ENCODE assay signal across 1 cellular context in the genomic region with DNA sequence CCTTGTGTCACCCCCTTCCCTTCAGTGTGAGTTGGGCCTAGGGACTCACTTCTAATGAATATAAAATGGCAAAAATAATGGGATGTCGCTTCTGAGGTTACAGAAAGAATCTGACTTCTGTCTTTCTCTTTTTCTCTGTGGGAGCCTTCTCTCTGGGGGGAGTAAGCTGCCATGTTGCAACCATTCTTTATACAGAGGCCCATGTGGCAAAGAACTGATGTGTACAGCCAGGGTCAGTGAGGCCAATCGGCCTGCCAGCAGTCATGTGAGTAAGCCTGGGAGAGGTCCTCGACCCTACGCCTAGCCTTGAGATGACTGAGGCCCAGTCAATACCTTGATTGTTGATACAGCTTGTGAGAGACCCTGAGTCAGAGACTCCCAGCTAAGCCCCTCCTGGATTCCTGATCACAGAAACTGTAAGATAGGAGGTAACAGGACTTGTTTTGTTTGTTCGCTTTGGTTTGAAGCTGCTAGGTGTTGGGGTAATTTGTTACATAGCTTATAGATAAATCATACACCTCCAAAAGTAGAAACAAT.
A peak's percentile ranks its signal among the peaks of the same experiment; 100 is the strongest.
TF ChIP-seq lines count a peak whose summit lies in the region.

No MANE protein-coding gene starts in this region.

TF ChIP-seq in HepG2, 621 proteins besides CTCF, POLR2A, EP300 and RAD21 (continued from another document and continues in another):
- peak; percentile 72 for TF ChIP-seq SKI (IDR thresholded peaks at IDR 0.05; ENCODE audit: partially characterized antibody)
- peak; percentile 65; the same call in 1 of the 2 replicates for TF ChIP-seq HDAC1 (CRISPR knock-in tag; IDR thresholded peaks at IDR 0.05)
- TF ChIP-seq HOXA3 (CRISPR knock-in tag; IDR thresholded peaks at IDR 0.05), result peak; percentile 76
- TF ChIP-seq KMT2A (CRISPR knock-in tag; IDR thresholded peaks at IDR 0.05), result peak; percentile 81
- TF ChIP-seq MXD3 (CRISPR knock-in tag; IDR thresholded peaks at IDR 0.05), result 0 out of 2 replicates have a peak, but pooled peaks have one; percentile 35
- TF ChIP-seq, protein P1, sequence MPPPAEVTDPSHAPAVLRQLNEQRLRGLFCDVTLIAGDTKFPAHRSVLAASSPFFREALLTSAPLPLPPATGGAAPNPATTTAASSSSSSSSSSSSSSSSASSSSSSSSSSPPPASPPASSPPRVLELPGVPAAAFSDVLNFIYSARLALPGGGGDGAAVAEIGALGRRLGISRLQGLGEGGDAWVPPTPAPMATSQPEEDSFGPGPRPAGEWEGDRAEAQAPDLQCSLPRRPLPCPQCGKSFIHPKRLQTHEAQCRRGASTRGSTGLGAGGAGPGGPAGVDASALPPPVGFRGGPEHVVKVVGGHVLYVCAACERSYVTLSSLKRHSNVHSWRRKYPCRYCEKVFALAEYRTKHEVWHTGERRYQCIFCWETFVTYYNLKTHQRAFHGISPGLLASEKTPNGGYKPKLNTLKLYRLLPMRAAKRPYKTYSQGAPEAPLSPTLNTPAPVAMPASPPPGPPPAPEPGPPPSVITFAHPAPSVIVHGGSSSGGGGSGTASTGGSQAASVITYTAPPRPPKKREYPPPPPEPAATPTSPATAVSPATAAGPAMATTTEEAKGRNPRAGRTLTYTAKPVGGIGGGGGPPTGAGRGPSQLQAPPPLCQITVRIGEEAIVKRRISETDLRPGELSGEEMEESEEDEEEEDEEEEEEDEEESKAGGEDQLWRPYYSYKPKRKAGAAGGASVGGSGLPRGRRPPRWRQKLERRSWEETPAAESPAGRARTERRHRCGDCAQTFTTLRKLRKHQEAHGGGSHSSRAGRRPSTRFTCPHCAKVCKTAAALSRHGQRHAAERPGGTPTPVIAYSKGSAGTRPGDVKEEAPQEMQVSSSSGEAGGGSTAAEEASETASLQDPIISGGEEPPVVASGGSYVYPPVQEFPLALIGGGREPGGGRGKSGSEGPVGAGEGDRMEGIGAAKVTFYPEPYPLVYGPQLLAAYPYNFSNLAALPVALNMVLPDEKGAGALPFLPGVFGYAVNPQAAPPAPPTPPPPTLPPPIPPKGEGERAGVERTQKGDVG (CRISPR knock-in tag; IDR thresholded peaks at IDR 0.05; ENCODE audit: borderline replicate concordance), result no peak
- peak; percentile 67 for TF ChIP-seq POGZ (CRISPR knock-in tag; IDR thresholded peaks at IDR 0.05)
- TF ChIP-seq SOX13 (IDR thresholded peaks at IDR 0.05), result no peak
- TF ChIP-seq SOX13 (CRISPR knock-in tag; conservative IDR thresholded peaks at IDR 0.05 in 1 of 2, IDR thresholded peaks at IDR 0.05 in 1 of 2), result peak in 1 of 2 experiments; percentile 87; a peak in 2 of 4 replicates
- TF ChIP-seq, protein P2, sequence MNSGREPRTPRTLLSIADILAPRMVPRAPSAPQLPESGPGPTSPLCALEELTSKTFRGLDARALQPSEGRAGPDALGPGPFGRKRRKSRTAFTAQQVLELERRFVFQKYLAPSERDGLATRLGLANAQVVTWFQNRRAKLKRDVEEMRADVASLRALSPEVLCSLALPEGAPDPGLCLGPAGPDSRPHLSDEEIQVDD (CRISPR knock-in tag; IDR thresholded peaks at IDR 0.05; ENCODE audit: borderline replicate concordance), result no peak
- TF ChIP-seq, protein P3, sequence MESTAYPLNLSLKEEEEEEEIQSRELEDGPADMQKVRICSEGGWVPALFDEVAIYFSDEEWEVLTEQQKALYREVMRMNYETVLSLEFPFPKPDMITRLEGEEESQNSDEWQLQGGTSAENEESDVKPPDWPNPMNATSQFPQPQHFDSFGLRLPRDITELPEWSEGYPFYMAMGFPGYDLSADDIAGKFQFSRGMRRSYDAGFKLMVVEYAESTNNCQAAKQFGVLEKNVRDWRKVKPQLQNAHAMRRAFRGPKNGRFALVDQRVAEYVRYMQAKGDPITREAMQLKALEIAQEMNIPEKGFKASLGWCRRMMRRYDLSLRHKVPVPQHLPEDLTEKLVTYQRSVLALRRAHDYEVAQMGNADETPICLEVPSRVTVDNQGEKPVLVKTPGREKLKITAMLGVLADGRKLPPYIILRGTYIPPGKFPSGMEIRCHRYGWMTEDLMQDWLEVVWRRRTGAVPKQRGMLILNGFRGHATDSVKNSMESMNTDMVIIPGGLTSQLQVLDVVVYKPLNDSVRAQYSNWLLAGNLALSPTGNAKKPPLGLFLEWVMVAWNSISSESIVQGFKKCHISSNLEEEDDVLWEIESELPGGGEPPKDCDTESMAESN (CRISPR knock-in tag; conservative IDR thresholded peaks at IDR 0.05), result no peak
- TF ChIP-seq KDM1A (CRISPR knock-in tag; IDR thresholded peaks at IDR 0.05), result 0 out of 2 replicates have a peak, but pooled peaks have one; percentile 12
- TF ChIP-seq MATR3 (CRISPR knock-in tag; IDR thresholded peaks at IDR 0.05), result no peak
- TF ChIP-seq MXD4 (CRISPR knock-in tag; IDR thresholded peaks at IDR 0.05), result peak; percentile 53; the same call in 1 of the 2 replicates
- peak; percentile 80; the same call in 1 of the 2 replicates for TF ChIP-seq ERF (CRISPR knock-in tag; IDR thresholded peaks at IDR 0.05)
- 0 out of 2 replicates have a peak, but pooled peaks have one; percentile 37 for TF ChIP-seq ZBTB21 (CRISPR knock-in tag; IDR thresholded peaks at IDR 0.05)
- peak; percentile 79 for TF ChIP-seq BCL6 (CRISPR knock-in tag; IDR thresholded peaks at IDR 0.05)
- TF ChIP-seq HNRNPK (IDR thresholded peaks at IDR 0.05; ENCODE audit: low read depth, low read length, poor library complexity, severe bottlenecking), result no peak
- TF ChIP-seq, protein P4, sequence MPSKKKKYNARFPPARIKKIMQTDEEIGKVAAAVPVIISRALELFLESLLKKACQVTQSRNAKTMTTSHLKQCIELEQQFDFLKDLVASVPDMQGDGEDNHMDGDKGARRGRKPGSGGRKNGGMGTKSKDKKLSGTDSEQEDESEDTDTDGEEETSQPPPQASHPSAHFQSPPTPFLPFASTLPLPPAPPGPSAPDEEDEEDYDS (CRISPR knock-in tag; IDR thresholded peaks at IDR 0.05), result peak; percentile 28; the same call in 1 of the 2 replicates
- peak; percentile 91 for TF ChIP-seq SPEN (CRISPR knock-in tag; IDR thresholded peaks at IDR 0.05; ENCODE audit: low read depth)
- TF ChIP-seq, protein P5, sequence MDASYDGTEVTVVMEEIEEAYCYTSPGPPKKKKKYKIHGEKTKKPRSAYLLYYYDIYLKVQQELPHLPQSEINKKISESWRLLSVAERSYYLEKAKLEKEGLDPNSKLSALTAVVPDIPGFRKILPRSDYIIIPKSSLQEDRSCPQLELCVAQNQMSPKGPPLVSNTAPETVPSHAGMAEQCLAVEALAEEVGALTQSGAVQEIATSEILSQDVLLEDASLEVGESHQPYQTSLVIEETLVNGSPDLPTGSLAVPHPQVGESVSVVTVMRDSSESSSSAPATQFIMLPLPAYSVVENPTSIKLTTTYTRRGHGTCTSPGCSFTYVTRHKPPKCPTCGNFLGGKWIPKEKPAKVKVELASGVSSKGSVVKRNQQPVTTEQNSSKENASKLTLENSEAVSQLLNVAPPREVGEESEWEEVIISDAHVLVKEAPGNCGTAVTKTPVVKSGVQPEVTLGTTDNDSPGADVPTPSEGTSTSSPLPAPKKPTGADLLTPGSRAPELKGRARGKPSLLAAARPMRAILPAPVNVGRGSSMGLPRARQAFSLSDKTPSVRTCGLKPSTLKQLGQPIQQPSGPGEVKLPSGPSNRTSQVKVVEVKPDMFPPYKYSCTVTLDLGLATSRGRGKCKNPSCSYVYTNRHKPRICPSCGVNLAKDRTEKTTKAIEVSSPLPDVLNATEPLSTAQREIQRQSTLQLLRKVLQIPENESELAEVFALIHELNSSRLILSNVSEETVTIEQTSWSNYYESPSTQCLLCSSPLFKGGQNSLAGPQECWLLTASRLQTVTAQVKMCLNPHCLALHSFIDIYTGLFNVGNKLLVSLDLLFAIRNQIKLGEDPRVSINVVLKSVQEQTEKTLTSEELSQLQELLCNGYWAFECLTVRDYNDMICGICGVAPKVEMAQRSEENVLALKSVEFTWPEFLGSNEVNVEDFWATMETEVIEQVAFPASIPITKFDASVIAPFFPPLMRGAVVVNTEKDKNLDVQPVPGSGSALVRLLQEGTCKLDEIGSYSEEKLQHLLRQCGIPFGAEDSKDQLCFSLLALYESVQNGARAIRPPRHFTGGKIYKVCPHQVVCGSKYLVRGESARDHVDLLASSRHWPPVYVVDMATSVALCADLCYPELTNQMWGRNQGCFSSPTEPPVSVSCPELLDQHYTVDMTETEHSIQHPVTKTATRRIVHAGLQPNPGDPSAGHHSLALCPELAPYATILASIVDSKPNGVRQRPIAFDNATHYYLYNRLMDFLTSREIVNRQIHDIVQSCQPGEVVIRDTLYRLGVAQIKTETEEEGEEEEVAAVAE (CRISPR knock-in tag; IDR thresholded peaks at IDR 0.05; ENCODE audit: borderline replicate concordance), result peak; percentile 52; the same call in 1 of the 2 replicates
- TF ChIP-seq NR2C2 (CRISPR knock-in tag; IDR thresholded peaks at IDR 0.05; ENCODE audit: borderline replicate concordance), result peak; percentile 54; the same call in 1 of the 2 replicates
- peak; percentile 81 for TF ChIP-seq DMAP1 (CRISPR knock-in tag; IDR thresholded peaks at IDR 0.05)
- peak; percentile 30; the same call in 1 of the 2 replicates for TF ChIP-seq RERE (CRISPR knock-in tag; IDR thresholded peaks at IDR 0.05; ENCODE audit: low read depth)
- TF ChIP-seq FOXM1 (CRISPR knock-in tag; IDR thresholded peaks at IDR 0.05), result no peak
- no peak for TF ChIP-seq ZNF570 (CRISPR knock-in tag; IDR thresholded peaks at IDR 0.05; ENCODE audit: borderline replicate concordance)
- TF ChIP-seq RARA (CRISPR knock-in tag; IDR thresholded peaks at IDR 0.05), result peak; percentile 95
- TF ChIP-seq ZGPAT (CRISPR knock-in tag; IDR thresholded peaks at IDR 0.05), result peak; percentile 86
- no peak for TF ChIP-seq ZNF430 (CRISPR knock-in tag; IDR thresholded peaks at IDR 0.05)
- no peak for TF ChIP-seq ZNF180 (CRISPR knock-in tag; IDR thresholded peaks at IDR 0.05; ENCODE audit: borderline replicate concordance, low read depth)
- TF ChIP-seq ZNF501 (CRISPR knock-in tag; IDR thresholded peaks at IDR 0.05), result no peak
- peak; percentile 79 for TF ChIP-seq ZFY (CRISPR knock-in tag; IDR thresholded peaks at IDR 0.05)
- peak; percentile 89 for TF ChIP-seq TEAD3 (CRISPR knock-in tag; optimal IDR thresholded peaks at IDR 0.05; ENCODE audit: borderline replicate concordance)
- TF ChIP-seq MAFK (conservative IDR thresholded peaks at IDR 0.05 in 1 of 2, IDR thresholded peaks at IDR 0.05 in 1 of 2; ENCODE audit: low read length in 2 of 2), result 0 out of 4 replicates have a peak, but pooled peaks of 1 of the 2 experiments have one; percentile 2
- peak; percentile 39; the same call in 1 of the 2 replicates for TF ChIP-seq GABPB1 (CRISPR knock-in tag; IDR thresholded peaks at IDR 0.05)
- peak; percentile 65 for TF ChIP-seq CREM (IDR thresholded peaks at IDR 0.05)
- no peak for TF ChIP-seq CREM (CRISPR knock-in tag; IDR thresholded peaks at IDR 0.05)
